8 cellular contexts compared by ENCODE assay signal in genomic region chr14:65462411-65462810, GRCh38. TPM values are rescaled to one million over a fixed set of nuclear protein-coding genes. Genes with fewer than 3 reads are reported as not detected.
DNase-seq lines count a peak whose midpoint lies in the region; ATAC-seq and TF ChIP-seq lines count a peak whose summit lies in the region.

No MANE protein-coding gene starts in this region.

- H3K4me1 ChIP-seq in CD4-positive, CD25-positive, alpha-beta regulatory T cell (ENCODE audit: control insufficient read depth, insufficient read depth, low read length, poor library complexity, severe bottlenecking), result peaks cover 10% of the 10 kb centered on the region
- H3K4me1 ChIP-seq in right cardiac atrium (ENCODE audit: control insufficient read depth, insufficient read depth, low read length), result no peaks in the 10 kb centered on the region

- peak overlapping the region; percentile 15 for H3K27ac ChIP-seq in CD4-positive, CD25-positive, alpha-beta regulatory T cell (ENCODE audit: insufficient read depth, low read length, poor library complexity, severe bottlenecking)
- H3K27ac ChIP-seq in right cardiac atrium (ENCODE audit: low read length), result no peak overlapping the region

- no peaks in the 10 kb centered on the region for H3K27me3 Mint-ChIP-seq in CD4-positive, CD25-positive, alpha-beta regulatory T cell
- peaks cover 4% of the 10 kb centered on the region for H3K27me3 Mint-ChIP-seq in progenitor cell of endocrine pancreas

- peak overlapping the region in 2 of 3 donors; percentile 3 to 17 for H3K27ac Mint-ChIP-seq in CD4-positive, CD25-positive, alpha-beta regulatory T cell
- no peak overlapping the region for H3K27ac Mint-ChIP-seq in progenitor cell of endocrine pancreas

- peak overlapping the region in 1 of 4 donors; percentile 7 for H3K4me3 Mint-ChIP-seq in CD4-positive, CD25-positive, alpha-beta regulatory T cell
- no peak overlapping the region for H3K4me3 Mint-ChIP-seq in progenitor cell of endocrine pancreas (ENCODE audit: low read depth)

- peaks cover 7% of the 10 kb centered on the region for H3K36me3 ChIP-seq in CD4-positive, CD25-positive, alpha-beta regulatory T cell (ENCODE audit: control insufficient read depth, insufficient read depth, low read length)

- peaks cover 32 to 61% (median 44%) of the 10 kb centered on the region in 4 donors for H3K4me1 Mint-ChIP-seq in CD4-positive, CD25-positive, alpha-beta regulatory T cell
- peaks cover 8% of the 10 kb centered on the region for H3K4me1 Mint-ChIP-seq in progenitor cell of endocrine pancreas (ENCODE audit: low read depth)

- TF ChIP-seq CTCF in astrocyte of the spinal cord (IDR thresholded peaks at IDR 0.05; ENCODE audit: low read depth, low read length) (no peak), progenitor cell of endocrine pancreas (IDR thresholded peaks at IDR 0.05; ENCODE audit: unreplicated experiment) (no peak)

- no peak for ATAC-seq in CD4-positive, CD25-positive, alpha-beta regulatory T cell (ENCODE audit: low read depth in 2 of 2)
- ATAC-seq in GM19452 (IDR thresholded peaks at IDR 0.05; ENCODE audit: unreplicated experiment) (peak; percentile 72), HG03442 (IDR thresholded peaks at IDR 0.05; ENCODE audit: unreplicated experiment) (peak; percentile 74), right cardiac atrium (no peak)

- H3K4me3 ChIP-seq in CD4-positive, CD25-positive, alpha-beta regulatory T cell (ENCODE audit: low read depth, low read length), result peak overlapping the region; percentile 17
- H3K4me3 ChIP-seq in astrocyte of the spinal cord (ENCODE audit: low read depth, low read length), result no peak overlapping the region
- H3K4me3 ChIP-seq in right cardiac atrium (ENCODE audit: low read length), result no peak overlapping the region

- in situ Hi-C loops in astrocyte of the spinal cord (cut with HindIII; ENCODE audit: low sequenced_read_pairs), result no loop called here

- H3K27me3 ChIP-seq in CD4-positive, CD25-positive, alpha-beta regulatory T cell (ENCODE audit: control insufficient read depth, insufficient read depth, low read length), result no peaks in the 10 kb centered on the region
- no peaks in the 10 kb centered on the region for H3K27me3 ChIP-seq in right cardiac atrium (ENCODE audit: control insufficient read depth, insufficient read depth)

- DNase-seq in CD4-positive, CD25-positive, alpha-beta regulatory T cell, result peak in 1 of 3 donors; percentile 13
- DNase-seq in astrocyte of the spinal cord (ENCODE audit: low read depth, low spot score), result peak; percentile 84
- no peak for DNase-seq in progenitor cell of endocrine pancreas (ENCODE audit: low spot score, unreplicated experiment)
- no peak for DNase-seq in RPMI8226
- no peak for DNase-seq in right cardiac atrium
- no peak for DNase-seq in NCI-H1436 (lab: John Stamatoyannopoulos, UW)

- H3K36me3 Mint-ChIP-seq in CD4-positive, CD25-positive, alpha-beta regulatory T cell, result peaks cover 22% of the 10 kb centered on the region
- peaks cover 9% of the 10 kb centered on the region for H3K36me3 Mint-ChIP-seq in progenitor cell of endocrine pancreas (ENCODE audit: insufficient read depth)

- intact Hi-C loops in right cardiac atrium (cut with DNase I), result no loop called here

- WGBS in right cardiac atrium, result 84% methylated on average over 3 of the region's 3 CpGs

- H3K9me3 Mint-ChIP-seq in CD4-positive, CD25-positive, alpha-beta regulatory T cell, result peaks cover 0 to 3% (median 0%) of the 10 kb centered on the region in 7 donors
- no peaks in the 10 kb centered on the region for H3K9me3 Mint-ChIP-seq in progenitor cell of endocrine pancreas (ENCODE audit: low read depth)

- H3K9me3 ChIP-seq in CD4-positive, CD25-positive, alpha-beta regulatory T cell (ENCODE audit: control insufficient read depth in 2 of 2, low read length in 2 of 2), result no peaks in the 10 kb centered on the region
- no peaks in the 10 kb centered on the region for H3K9me3 ChIP-seq in right cardiac atrium (ENCODE audit: control insufficient read depth, low read length)

RNA-seq across cellular contexts. Expression of gene FUT8, which starts 49.9 kb away (rescaled TPM):
- 59.2 TPM for total RNA-seq in CD4-positive, CD25-positive, alpha-beta regulatory T cell
- 10 to 100 TPM; 15.3 to 23.4 (median 21.5) TPM for polyA plus RNA-seq in CD4-positive, CD25-positive, alpha-beta regulatory T cell
- total RNA-seq in progenitor cell of endocrine pancreas (33.4 and 38.8 TPM in 2 replicates), right cardiac atrium (10 to 100 TPM; 12.0 to 16.9 (median 15.0) TPM)
- polyA plus RNA-seq in right cardiac atrium, result 5.2 TPM

Comparison
In these comparisons a context has a peak if more than half of its experiments do, and no peak if none do; other contexts are left out.
1. ATAC-seq: peak in GM19452 (single experiment) and HG03442 (single experiment); none in CD4-positive, CD25-positive, alpha-beta regulatory T cell (0 of 2) and right cardiac atrium (0 of 2).